ENCODE assay signal across 8 cellular contexts in genomic region chr11:36376888-36377758, GRCh38.
DNase-seq lines count a peak whose midpoint lies in the region; ATAC-seq and TF ChIP-seq lines count a peak whose summit lies in the region.

No MANE protein-coding gene starts in this region.

- no peak for ATAC-seq in HG03469 (IDR thresholded peaks at IDR 0.05; ENCODE audit: unreplicated experiment)

- peaks cover 36% of the 10 kb centered on the region for H3K27me3 ChIP-seq in HUES48 (ENCODE audit: control insufficient read depth, insufficient read depth, low read length)

- H3K4me1 Mint-ChIP-seq in dendritic cell treated with granulocyte-macrophage colony-stimulating factor and Interleukin-4, amounts not matched to agents 40 ng/mL and 50 ng/mL, for 4 days (ENCODE audit: low read depth): peaks cover 42% of the 10 kb centered on the region

- intact Hi-C loops in dendritic cell treated with granulocyte-macrophage colony-stimulating factor and Interleukin-4, amounts not matched to agents 40 ng/mL and 50 ng/mL, for 4 days (cut with micrococcal nuclease): loop anchor here (5.0 to 10.0 kb wide), 3 partner anchors 50 to 100 kb away; no protein-coding TSS in a partner anchor
- intact Hi-C loops in lower leg skin (cut with DNase I; ENCODE audit: low total_unique reads): no loop called here

- peak overlapping the region; percentile 52 for H3K9ac ChIP-seq in HUES48 (ENCODE audit: low read depth, low read length)

- peak overlapping the region; percentile 76 for H3K4me3 Mint-ChIP-seq in dendritic cell treated with granulocyte-macrophage colony-stimulating factor and Interleukin-4, amounts not matched to agents 40 ng/mL and 50 ng/mL, for 4 days

- H3K4me1 ChIP-seq in HUES48 (ENCODE audit: control insufficient read depth, insufficient read depth, low read length): peaks cover 12% of the 10 kb centered on the region; the same call in 1 of the 2 replicates

- H3K9me3 Mint-ChIP-seq in dendritic cell treated with granulocyte-macrophage colony-stimulating factor and Interleukin-4, amounts not matched to agents 40 ng/mL and 50 ng/mL, for 4 days: no peaks in the 10 kb centered on the region

- TF ChIP-seq CTCF in WI38 (IDR thresholded peaks at IDR 0.05; ENCODE audit: low read depth, low read length): peak; percentile 76
- TF ChIP-seq CTCF in lower leg skin (IDR thresholded peaks at IDR 0.05): no peak

- 0% methylated on average over 59 to 65 of the region's 68 CpGs for WGBS in lower leg skin, 2 donors

- H3K27me3 Mint-ChIP-seq in dendritic cell treated with granulocyte-macrophage colony-stimulating factor and Interleukin-4, amounts not matched to agents 40 ng/mL and 50 ng/mL, for 4 days: peaks cover 71% of the 10 kb centered on the region

- H3K4me3 ChIP-seq in HUES48 (ENCODE audit: low read depth, low read length) (peak overlapping the region; percentile 71), WI38 (ENCODE audit: low read depth, low read length) (peak overlapping the region; percentile 75), lower leg skin (ENCODE audit: low read depth, poor library complexity, severe bottlenecking) (peak overlapping the region; percentile 48)

- H3K36me3 ChIP-seq in HUES48 (ENCODE audit: control insufficient read depth, insufficient read depth, low read length): no peaks in the 10 kb centered on the region

- H3K27ac Mint-ChIP-seq in dendritic cell treated with granulocyte-macrophage colony-stimulating factor and Interleukin-4, amounts not matched to agents 40 ng/mL and 50 ng/mL, for 4 days: peak overlapping the region; percentile 69

- no peak overlapping the region for H3K27ac ChIP-seq in HUES48 (ENCODE audit: low read depth, low read length)

- TF ChIP-seq POLR2A in lower leg skin (IDR thresholded peaks at IDR 0.05): no peak

- DNase-seq in NCI-H1694 treated with DMSO at 0.1 percent for 48 hours (lab: John Stamatoyannopoulos, UW): peak; percentile 32
- DNase-seq in NCI-H1694 (lab: John Stamatoyannopoulos, UW): no peak
- peak; percentile 26 to 88 for DNase-seq in lower leg skin (ENCODE audit: low spot score in 2 of 2)
- peak; percentile 25 to 52 (median 34) for DNase-seq in stimulated activated CD4-positive, alpha-beta T cell treated with anti-CD3 and anti-CD28 coated beads, TNF-alpha, amount 100 ng/mL, for 48 hours (ENCODE audit: low read depth in 3 of 3)

- H3K9me3 ChIP-seq in HUES48 (ENCODE audit: control insufficient read depth, insufficient read depth, low read length): no peaks in the 10 kb centered on the region

- H3K36me3 Mint-ChIP-seq in dendritic cell treated with granulocyte-macrophage colony-stimulating factor and Interleukin-4, amounts not matched to agents 40 ng/mL and 50 ng/mL, for 4 days (ENCODE audit: low read depth): no peaks in the 10 kb centered on the region
